In the genomic region with DNA sequence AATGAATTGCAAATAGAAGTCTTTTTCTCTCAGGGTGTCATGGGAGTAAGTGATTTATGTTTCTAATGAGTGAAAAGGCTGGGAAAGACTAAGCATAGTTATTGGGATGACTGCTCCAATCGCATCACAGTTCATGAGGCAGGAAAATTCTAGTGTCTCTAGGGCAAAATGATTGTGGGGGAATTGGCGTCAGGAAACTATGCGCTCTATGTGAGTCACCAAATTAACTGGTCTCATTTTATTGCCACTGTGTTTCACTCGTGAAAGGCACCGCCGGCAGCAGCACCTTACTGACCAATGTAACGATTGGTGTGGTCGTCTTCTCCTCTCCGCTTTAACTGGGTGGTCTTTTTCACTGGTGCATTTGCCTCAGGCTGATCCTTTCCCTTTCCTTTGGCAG, we compare ENCODE assay signal across 13 cellular contexts.
DNase-seq lines count a peak whose midpoint lies in the region; ATAC-seq lines count a peak whose summit lies in the region.
"Had no signal": no experiment of that assay in that cellular context is flagged by ENCODE, and none has a peak within 500 bp of the region (broad histone marks: within the 10 kb centered on the region; RNA-seq: fewer than 3 reads in every experiment).

No MANE protein-coding gene starts in this region.

- H3K27me3 ChIP-seq in ACC112 (ENCODE audit: insufficient read depth, low read length) = no peaks in the 10 kb centered on the region

- peak overlapping the region; percentile 56 for H3K27ac ChIP-seq in ACC112 (ENCODE audit: low read depth, low read length)
- H3K27ac ChIP-seq: prostate gland had no signal

- ATAC-seq in HG03457 (IDR thresholded peaks at IDR 0.05; ENCODE audit: unreplicated experiment) (no peak), GM18858 (IDR thresholded peaks at IDR 0.05; ENCODE audit: unreplicated experiment) (no peak)

- peak; percentile 19 for DNase-seq in GM03348 (ENCODE audit: low spot score)
- peak; percentile 31 to 56 for DNase-seq in SHP77 (lab: John Stamatoyannopoulos, UW)
- peak; percentile 70 for DNase-seq in islet precursor cell
- no peak for DNase-seq in NCI-H187 (lab: John Stamatoyannopoulos, UW)
- DNase-seq in C1 segment of cervical spinal cord (lab: John Stamatoyannopoulos, UW) = no peak
- DNase-seq: activated gamma-delta T cell treated with Interleukin-2 at 50 U/mL for 16 hours; effector CD4-positive, alpha-beta T cell; foreskin fibroblast; stimulated activated CD4-positive, alpha-beta T cell treated with anti-CD3 and anti-CD28 coated beads, Interleukin-1b, Interleukin-23, amount 100 ng/mL, for 48 hours had no signal

- peaks cover 25% of the 10 kb centered on the region for H3K4me1 ChIP-seq in ACC112 (ENCODE audit: control insufficient read depth, insufficient read depth, low read length, unreplicated experiment)
- H3K4me1 ChIP-seq: prostate gland had no signal

- H2AFZ ChIP-seq in ACC112 (ENCODE audit: low read length, unreplicated experiment) = no peak overlapping the region

- H3K36me3 ChIP-seq in ACC112 (ENCODE audit: insufficient read depth, low read length) = no peaks in the 10 kb centered on the region
- H3K36me3 ChIP-seq: prostate gland had no signal

- H3K79me2 ChIP-seq in ACC112 (ENCODE audit: control insufficient read depth, insufficient read depth, low read length, unreplicated experiment) = no peaks in the 10 kb centered on the region

- H3K4me3 ChIP-seq in ACC112 (ENCODE audit: low read depth, low read length) = peak overlapping the region; percentile 55
- H3K4me3 ChIP-seq: prostate gland had no signal

Comparison
In these comparisons a context has a peak if more than half of its experiments do, and no peak if none do; other contexts are left out.
1. DNase-seq: peak in GM03348 (single experiment), SHP77 (2 of 2) and islet precursor cell (single experiment); none in NCI-H187 (0 of 2) and C1 segment of cervical spinal cord (0 of 14).